1 cellular context compared by ENCODE assay signal in genomic region chr7:22810843-22811242, GRCh38.
TF ChIP-seq lines count a peak whose summit lies in the region.

No MANE protein-coding gene starts in this region.

TF ChIP-seq in K562, 482 proteins besides CTCF, POLR2A, EP300 and RAD21 (continued from another document):
- no peak for TF ChIP-seq E2F6 (IDR thresholded peaks at IDR 0.05; ENCODE audit: borderline replicate concordance in 1 of 2, extremely low read depth in 1 of 2, insufficient read depth in 1 of 2, insufficient read length in 1 of 2, low read depth in 1 of 2, low read length in 1 of 2, poor library complexity in 1 of 2, severe bottlenecking in 1 of 2)
- no peak for TF ChIP-seq SMARCB1 (IDR thresholded peaks at IDR 0.05; ENCODE audit: insufficient read length, low read depth)
- TF ChIP-seq ZNF316 (IDR thresholded peaks at IDR 0.05): peak; percentile 45; the same call in 1 of the 2 replicates
- TF ChIP-seq HDAC6 (IDR thresholded peaks at IDR 0.05; ENCODE audit: low read depth, low read length): no peak
- no peak for TF ChIP-seq ZNF507 (tag; conservative IDR thresholded peaks at IDR 0.05)
- TF ChIP-seq SAFB (IDR thresholded peaks at IDR 0.05; ENCODE audit: borderline replicate concordance, low read depth, low read length): no peak
- peak; percentile 43 for TF ChIP-seq C11orf30 (IDR thresholded peaks at IDR 0.05; ENCODE audit: low read depth)
- no peak for TF ChIP-seq NCOR1 (IDR thresholded peaks at IDR 0.05)
